1 cellular context compared by ENCODE assay signal in the genomic region with DNA sequence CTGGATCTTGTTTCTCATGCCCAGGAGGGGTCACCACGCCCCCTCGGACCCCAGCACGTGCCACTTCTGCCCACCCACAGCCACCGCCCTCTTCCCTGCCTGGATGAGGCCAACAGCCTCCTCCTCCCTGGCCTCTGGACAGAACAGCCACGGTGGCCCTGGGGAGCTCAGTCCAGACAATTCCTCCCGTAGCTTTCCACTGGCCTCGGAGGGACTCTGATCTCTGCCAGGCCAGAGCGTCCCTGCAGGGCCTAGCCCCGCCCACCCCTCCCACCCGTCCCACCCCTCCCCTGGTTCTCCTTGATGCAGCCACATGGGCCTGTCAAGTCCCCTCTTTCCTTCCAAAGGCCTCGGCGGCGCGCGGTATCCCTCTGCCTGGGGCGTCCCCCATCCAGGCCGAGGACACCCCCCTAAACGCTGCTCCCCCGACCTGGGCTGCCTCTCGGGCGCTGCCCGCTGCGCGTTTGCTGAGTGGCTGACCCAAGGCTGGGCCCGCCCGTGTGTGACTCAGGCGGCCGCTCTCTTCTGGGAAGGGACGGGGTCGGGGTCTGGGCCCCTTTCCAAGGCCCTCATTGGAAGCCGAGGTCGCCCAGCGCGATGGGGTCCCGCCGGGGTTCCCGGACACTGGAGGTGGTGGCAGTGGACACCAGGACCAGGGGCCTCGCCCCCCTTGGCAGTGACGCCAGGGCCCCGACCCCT.
TF ChIP-seq lines count a peak whose summit lies in the region.

No MANE protein-coding gene starts in this region.

TF ChIP-seq in HepG2, 621 proteins besides CTCF, POLR2A, EP300 and RAD21 (continued from another document and continues in another):
- TF ChIP-seq, protein P1, sequence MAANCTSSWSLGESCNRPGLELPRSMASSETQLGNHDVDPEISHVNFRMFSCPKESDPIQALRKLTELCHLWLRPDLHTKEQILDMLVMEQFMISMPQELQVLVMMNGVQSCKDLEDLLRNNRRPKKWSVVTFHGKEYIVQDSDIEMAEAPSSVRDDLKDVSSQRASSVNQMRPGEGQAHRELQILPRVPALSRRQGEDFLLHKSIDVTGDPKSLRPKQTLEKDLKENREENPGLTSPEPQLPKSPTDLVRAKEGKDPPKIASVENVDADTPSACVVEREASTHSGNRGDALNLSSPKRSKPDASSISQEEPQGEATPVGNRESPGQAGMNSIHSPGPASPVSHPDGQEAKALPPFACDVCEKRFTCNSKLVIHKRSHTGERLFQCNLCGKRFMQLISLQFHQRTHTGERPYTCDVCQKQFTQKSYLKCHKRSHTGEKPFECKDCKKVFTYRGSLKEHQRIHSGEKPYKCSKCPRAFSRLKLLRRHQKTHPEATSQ (CRISPR knock-in tag; IDR thresholded peaks at IDR 0.05; ENCODE audit: borderline replicate concordance) = no peak
- TF ChIP-seq ZFP62 (CRISPR knock-in tag; IDR thresholded peaks at IDR 0.05) (no peak), ZNF124 (CRISPR knock-in tag; IDR thresholded peaks at IDR 0.05) (no peak), ETV6 (CRISPR knock-in tag; conservative IDR thresholded peaks at IDR 0.05) (no peak), ESRRA (CRISPR knock-in tag; IDR thresholded peaks at IDR 0.05; ENCODE audit: low read depth) (no peak), RBAK (CRISPR knock-in tag; IDR thresholded peaks at IDR 0.05) (no peak; the same call in 1 of the 2 replicates), NFYB (CRISPR knock-in tag; IDR thresholded peaks at IDR 0.05) (no peak), ZBTB3 (CRISPR knock-in tag; IDR thresholded peaks at IDR 0.05; ENCODE audit: borderline replicate concordance, low read depth) (no peak), GABPA (IDR thresholded peaks at IDR 0.05; ENCODE audit: low read depth, low read length) (no peak), GABPA (CRISPR knock-in tag; IDR thresholded peaks at IDR 0.05; ENCODE audit: low read depth) (no peak), ZBTB43 (CRISPR knock-in tag; conservative IDR thresholded peaks at IDR 0.05) (no peak), ZNF468 (CRISPR knock-in tag; IDR thresholded peaks at IDR 0.05) (no peak), RCOR2 (CRISPR knock-in tag; IDR thresholded peaks at IDR 0.05) (no peak), FOXC1 (CRISPR knock-in tag; IDR thresholded peaks at IDR 0.05; ENCODE audit: borderline replicate concordance) (no peak), ZNF800 (CRISPR knock-in tag; IDR thresholded peaks at IDR 0.05) (no peak; the same call in 1 of the 2 replicates), KAT2B (IDR thresholded peaks at IDR 0.05; ENCODE audit: borderline replicate concordance, low read depth, low read length) (no peak), HMGA1 (CRISPR knock-in tag; conservative IDR thresholded peaks at IDR 0.05) (no peak), CCAR2 (optimal IDR thresholded peaks at IDR 0.05; ENCODE audit: low read depth, low read length) (no peak), ZNF484 (CRISPR knock-in tag; IDR thresholded peaks at IDR 0.05; ENCODE audit: borderline replicate concordance, low read depth) (peak; percentile 2; the same call in 1 of the 2 replicates), ZNF205 (CRISPR knock-in tag; IDR thresholded peaks at IDR 0.05) (no peak), TAF1 (CRISPR knock-in tag; IDR thresholded peaks at IDR 0.05) (peak; percentile 44; the same call in 1 of the 2 replicates), NCOA1 (CRISPR knock-in tag; IDR thresholded peaks at IDR 0.05) (no peak), MBNL3 (CRISPR knock-in tag; conservative IDR thresholded peaks at IDR 0.05) (no peak), CENPT (CRISPR knock-in tag; IDR thresholded peaks at IDR 0.05; ENCODE audit: low read depth) (no peak), GPN1 (CRISPR knock-in tag; IDR thresholded peaks at IDR 0.05; ENCODE audit: borderline replicate concordance) (no peak), ZNF350 (CRISPR knock-in tag; IDR thresholded peaks at IDR 0.05; ENCODE audit: borderline replicate concordance, low read depth) (no peak), RFXAP (CRISPR knock-in tag; IDR thresholded peaks at IDR 0.05; ENCODE audit: borderline replicate concordance) (no peak), MXD4 (CRISPR knock-in tag; IDR thresholded peaks at IDR 0.05) (peak; percentile 70; the same call in 1 of the 2 replicates), HCFC1 (IDR thresholded peaks at IDR 0.05; ENCODE audit: low read depth, low read length) (no peak)
- TF ChIP-seq, protein P2, sequence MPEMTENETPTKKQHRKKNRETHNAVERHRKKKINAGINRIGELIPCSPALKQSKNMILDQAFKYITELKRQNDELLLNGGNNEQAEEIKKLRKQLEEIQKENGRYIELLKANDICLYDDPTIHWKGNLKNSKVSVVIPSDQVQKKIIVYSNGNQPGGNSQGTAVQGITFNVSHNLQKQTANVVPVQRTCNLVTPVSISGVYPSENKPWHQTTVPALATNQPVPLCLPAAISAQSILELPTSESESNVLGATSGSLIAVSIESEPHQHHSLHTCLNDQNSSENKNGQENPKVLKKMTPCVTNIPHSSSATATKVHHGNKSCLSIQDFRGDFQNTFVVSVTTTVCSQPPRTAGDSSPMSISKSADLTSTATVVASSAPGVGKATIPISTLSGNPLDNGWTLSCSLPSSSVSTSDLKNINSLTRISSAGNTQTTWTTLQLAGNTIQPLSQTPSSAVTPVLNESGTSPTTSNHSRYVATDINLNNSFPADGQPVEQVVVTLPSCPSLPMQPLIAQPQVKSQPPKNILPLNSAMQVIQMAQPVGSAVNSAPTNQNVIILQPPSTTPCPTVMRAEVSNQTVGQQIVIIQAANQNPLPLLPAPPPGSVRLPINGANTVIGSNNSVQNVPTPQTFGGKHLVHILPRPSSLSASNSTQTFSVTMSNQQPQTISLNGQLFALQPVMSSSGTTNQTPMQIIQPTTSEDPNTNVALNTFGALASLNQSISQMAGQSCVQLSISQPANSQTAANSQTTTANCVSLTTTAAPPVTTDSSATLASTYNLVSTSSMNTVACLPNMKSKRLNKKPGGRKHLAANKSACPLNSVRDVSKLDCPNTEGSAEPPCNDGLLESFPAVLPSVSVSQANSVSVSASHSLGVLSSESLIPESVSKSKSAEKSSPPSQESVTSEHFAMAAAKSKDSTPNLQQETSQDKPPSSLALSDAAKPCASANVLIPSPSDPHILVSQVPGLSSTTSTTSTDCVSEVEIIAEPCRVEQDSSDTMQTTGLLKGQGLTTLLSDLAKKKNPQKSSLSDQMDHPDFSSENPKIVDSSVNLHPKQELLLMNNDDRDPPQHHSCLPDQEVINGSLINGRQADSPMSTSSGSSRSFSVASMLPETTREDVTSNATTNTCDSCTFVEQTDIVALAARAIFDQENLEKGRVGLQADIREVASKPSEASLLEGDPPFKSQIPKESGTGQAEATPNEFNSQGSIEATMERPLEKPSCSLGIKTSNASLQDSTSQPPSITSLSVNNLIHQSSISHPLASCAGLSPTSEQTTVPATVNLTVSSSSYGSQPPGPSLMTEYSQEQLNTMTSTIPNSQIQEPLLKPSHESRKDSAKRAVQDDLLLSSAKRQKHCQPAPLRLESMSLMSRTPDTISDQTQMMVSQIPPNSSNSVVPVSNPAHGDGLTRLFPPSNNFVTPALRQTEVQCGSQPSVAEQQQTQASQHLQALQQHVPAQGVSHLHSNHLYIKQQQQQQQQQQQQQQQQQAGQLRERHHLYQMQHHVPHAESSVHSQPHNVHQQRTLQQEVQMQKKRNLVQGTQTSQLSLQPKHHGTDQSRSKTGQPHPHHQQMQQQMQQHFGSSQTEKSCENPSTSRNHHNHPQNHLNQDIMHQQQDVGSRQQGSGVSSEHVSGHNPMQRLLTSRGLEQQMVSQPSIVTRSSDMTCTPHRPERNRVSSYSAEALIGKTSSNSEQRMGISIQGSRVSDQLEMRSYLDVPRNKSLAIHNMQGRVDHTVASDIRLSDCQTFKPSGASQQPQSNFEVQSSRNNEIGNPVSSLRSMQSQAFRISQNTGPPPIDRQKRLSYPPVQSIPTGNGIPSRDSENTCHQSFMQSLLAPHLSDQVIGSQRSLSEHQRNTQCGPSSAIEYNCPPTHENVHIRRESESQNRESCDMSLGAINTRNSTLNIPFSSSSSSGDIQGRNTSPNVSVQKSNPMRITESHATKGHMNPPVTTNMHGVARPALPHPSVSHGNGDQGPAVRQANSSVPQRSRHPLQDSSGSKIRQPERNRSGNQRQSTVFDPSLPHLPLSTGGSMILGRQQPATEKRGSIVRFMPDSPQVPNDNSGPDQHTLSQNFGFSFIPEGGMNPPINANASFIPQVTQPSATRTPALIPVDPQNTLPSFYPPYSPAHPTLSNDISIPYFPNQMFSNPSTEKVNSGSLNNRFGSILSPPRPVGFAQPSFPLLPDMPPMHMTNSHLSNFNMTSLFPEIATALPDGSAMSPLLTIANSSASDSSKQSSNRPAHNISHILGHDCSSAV (CRISPR knock-in tag; IDR thresholded peaks at IDR 0.05; ENCODE audit: borderline replicate concordance) = no peak
- TF ChIP-seq, protein P3, sequence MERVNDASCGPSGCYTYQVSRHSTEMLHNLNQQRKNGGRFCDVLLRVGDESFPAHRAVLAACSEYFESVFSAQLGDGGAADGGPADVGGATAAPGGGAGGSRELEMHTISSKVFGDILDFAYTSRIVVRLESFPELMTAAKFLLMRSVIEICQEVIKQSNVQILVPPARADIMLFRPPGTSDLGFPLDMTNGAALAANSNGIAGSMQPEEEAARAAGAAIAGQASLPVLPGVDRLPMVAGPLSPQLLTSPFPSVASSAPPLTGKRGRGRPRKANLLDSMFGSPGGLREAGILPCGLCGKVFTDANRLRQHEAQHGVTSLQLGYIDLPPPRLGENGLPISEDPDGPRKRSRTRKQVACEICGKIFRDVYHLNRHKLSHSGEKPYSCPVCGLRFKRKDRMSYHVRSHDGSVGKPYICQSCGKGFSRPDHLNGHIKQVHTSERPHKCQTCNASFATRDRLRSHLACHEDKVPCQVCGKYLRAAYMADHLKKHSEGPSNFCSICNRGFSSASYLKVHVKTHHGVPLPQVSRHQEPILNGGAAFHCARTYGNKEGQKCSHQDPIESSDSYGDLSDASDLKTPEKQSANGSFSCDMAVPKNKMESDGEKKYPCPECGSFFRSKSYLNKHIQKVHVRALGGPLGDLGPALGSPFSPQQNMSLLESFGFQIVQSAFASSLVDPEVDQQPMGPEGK (CRISPR knock-in tag; IDR thresholded peaks at IDR 0.05) = peak; percentile 83
- TF ChIP-seq, protein P4, sequence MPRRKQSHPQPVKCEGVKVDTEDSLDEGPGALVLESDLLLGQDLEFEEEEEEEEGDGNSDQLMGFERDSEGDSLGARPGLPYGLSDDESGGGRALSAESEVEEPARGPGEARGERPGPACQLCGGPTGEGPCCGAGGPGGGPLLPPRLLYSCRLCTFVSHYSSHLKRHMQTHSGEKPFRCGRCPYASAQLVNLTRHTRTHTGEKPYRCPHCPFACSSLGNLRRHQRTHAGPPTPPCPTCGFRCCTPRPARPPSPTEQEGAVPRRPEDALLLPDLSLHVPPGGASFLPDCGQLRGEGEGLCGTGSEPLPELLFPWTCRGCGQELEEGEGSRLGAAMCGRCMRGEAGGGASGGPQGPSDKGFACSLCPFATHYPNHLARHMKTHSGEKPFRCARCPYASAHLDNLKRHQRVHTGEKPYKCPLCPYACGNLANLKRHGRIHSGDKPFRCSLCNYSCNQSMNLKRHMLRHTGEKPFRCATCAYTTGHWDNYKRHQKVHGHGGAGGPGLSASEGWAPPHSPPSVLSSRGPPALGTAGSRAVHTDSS (CRISPR knock-in tag; conservative IDR thresholded peaks at IDR 0.05) = no peak
- TF ChIP-seq, protein P5, sequence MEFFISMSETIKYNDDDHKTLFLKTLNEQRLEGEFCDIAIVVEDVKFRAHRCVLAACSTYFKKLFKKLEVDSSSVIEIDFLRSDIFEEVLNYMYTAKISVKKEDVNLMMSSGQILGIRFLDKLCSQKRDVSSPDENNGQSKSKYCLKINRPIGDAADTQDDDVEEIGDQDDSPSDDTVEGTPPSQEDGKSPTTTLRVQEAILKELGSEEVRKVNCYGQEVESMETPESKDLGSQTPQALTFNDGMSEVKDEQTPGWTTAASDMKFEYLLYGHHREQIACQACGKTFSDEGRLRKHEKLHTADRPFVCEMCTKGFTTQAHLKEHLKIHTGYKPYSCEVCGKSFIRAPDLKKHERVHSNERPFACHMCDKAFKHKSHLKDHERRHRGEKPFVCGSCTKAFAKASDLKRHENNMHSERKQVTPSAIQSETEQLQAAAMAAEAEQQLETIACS (CRISPR knock-in tag; IDR thresholded peaks at IDR 0.05) = no peak
- TF ChIP-seq, protein P6, sequence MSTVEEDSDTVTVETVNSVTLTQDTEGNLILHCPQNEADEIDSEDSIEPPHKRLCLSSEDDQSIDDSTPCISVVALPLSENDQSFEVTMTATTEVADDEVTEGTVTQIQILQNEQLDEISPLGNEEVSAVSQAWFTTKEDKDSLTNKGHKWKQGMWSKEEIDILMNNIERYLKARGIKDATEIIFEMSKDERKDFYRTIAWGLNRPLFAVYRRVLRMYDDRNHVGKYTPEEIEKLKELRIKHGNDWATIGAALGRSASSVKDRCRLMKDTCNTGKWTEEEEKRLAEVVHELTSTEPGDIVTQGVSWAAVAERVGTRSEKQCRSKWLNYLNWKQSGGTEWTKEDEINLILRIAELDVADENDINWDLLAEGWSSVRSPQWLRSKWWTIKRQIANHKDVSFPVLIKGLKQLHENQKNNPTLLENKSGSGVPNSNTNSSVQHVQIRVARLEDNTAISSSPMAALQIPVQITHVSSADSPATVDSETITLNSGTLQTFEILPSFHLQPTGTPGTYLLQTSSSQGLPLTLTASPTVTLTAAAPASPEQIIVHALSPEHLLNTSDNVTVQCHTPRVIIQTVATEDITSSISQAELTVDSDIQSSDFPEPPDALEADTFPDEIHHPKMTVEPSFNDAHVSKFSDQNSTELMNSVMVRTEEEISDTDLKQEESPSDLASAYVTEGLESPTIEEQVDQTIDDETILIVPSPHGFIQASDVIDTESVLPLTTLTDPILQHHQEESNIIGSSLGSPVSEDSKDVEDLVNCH (CRISPR knock-in tag; IDR thresholded peaks at IDR 0.05) = no peak
